24 cellular contexts compared by ENCODE assay signal in the genomic region with DNA sequence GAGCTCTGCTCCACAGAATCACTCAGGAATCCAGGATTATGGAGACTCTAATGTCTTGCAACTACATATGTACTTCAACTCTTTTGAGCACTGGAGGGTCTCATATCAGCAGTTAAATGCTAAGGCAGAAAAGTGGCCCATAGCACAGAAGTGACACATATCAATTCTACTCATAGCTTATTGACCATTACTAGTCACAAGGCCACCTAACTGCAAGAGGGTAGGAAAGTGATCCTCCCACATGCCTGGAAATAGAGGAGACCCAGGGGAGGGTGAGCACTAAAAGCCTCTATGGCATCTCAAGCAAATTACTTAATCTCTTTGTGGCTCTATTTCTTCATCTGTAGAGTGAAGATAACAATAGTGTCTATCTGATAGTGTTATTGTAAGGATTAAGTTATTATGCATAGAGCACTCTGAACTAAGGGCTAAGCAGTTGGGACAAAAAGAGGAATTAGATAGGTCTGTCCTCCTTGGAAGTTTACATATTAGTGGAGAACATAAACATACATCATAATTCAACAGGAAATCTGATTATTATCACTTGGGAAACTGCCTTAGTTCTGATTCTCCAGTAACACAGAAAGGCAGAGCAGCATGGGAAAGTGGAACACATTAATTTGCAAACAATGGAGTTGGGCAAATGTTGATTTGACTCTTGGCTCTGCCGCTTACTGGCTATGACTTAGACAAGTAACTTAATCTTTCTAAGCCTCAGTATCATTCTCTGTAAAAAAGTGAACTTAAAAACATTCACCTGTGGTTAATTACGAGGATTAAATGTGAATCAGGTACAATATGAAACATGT. TPM values are rescaled to one million over a fixed set of nuclear protein-coding genes. Genes with fewer than 3 reads are reported as not detected.
DNase-seq lines count a peak whose midpoint lies in the region; ATAC-seq, FAIRE-seq and TF ChIP-seq lines count a peak whose summit lies in the region.
"Had no signal": no experiment of that assay in that cellular context is flagged by ENCODE, and none has a peak within 500 bp of the region (broad histone marks: within the 10 kb centered on the region; RNA-seq: fewer than 3 reads in every experiment).

No MANE protein-coding gene starts in this region.

- H3K4me3 Mint-ChIP-seq in MCF 10A (ENCODE audit: unreplicated experiment) (no peak overlapping the region), Calu3 (ENCODE audit: low read depth, unreplicated experiment) (no peak overlapping the region)
- H3K4me3 Mint-ChIP-seq: activated CD8-positive, alpha-beta T cell treated with anti-CD3 and anti-CD28 coated beads for 36 hours; IgD-negative memory B cell; T-helper 1 cell treated with Interleukin-12 subunit alpha and Interleukin-12 subunit beta and Interleukin-4 antibody, amounts not matched to agents 30 μg/mL and 1 μg/mL, for 36 hours; WTC11 had no signal

- H3K9me3 Mint-ChIP-seq in MCF 10A (ENCODE audit: unreplicated experiment), result peaks cover 6% of the 10 kb centered on the region
- peaks cover 3% of the 10 kb centered on the region for H3K9me3 Mint-ChIP-seq in Calu3 (ENCODE audit: low read depth, unreplicated experiment)
- H3K9me3 Mint-ChIP-seq: activated CD8-positive, alpha-beta T cell treated with anti-CD3 and anti-CD28 coated beads for 36 hours; T-helper 1 cell treated with Interleukin-12 subunit alpha and Interleukin-12 subunit beta and Interleukin-4 antibody, amounts not matched to agents 30 μg/mL and 1 μg/mL, for 36 hours; WTC11 had no signal

- intact Hi-C loops in MCF 10A (cut with micrococcal nuclease), result no loop called here
- intact Hi-C loops in breast epithelium (cut with DNase I; ENCODE audit: low total_unique reads), result no loop called here
- intact Hi-C loops in upper lobe of right lung (cut with DNase I), result no loop called here
- intact Hi-C loops in Calu3 (cut with micrococcal nuclease; ENCODE audit: unreplicated experiment), result no loop called here

- BruUV-seq in MCF 10A (replicated peaks; lab: Mats Ljungman, UMichigan) (no TSS peak), Calu3 (replicated peaks; lab: Mats Ljungman, UMichigan) (no TSS peak)

- peak; percentile 58 for FAIRE-seq in bronchial epithelial cell (lab: Jason Lieb, UNC)
- FAIRE-seq: A204.1 had no signal

- H3K4me1 Mint-ChIP-seq in MCF 10A (ENCODE audit: insufficient read depth, unreplicated experiment), result peaks cover 14% of the 10 kb centered on the region
- H3K4me1 Mint-ChIP-seq in Calu3 (ENCODE audit: low read depth, unreplicated experiment), result peaks cover 18% of the 10 kb centered on the region
- H3K4me1 Mint-ChIP-seq: WTC11 had no signal

- H3K36me3 Mint-ChIP-seq in MCF 10A (ENCODE audit: insufficient read depth, unreplicated experiment), result no peaks in the 10 kb centered on the region
- H3K36me3 Mint-ChIP-seq in Calu3 (ENCODE audit: insufficient read depth, unreplicated experiment), result no peaks in the 10 kb centered on the region
- H3K36me3 Mint-ChIP-seq: IgD-negative memory B cell, WTC11 had no signal

- POLR2A ChIA-PET in MCF 10A (lab: Yijun Ruan, JAX), result interaction anchor here (3.4 kb wide), 1 partner anchor 26 kb away, joined by 23 read pairs; the partner anchor contains the start of gene USP47

- H3K9me3 ChIP-seq in breast epithelium, result no peaks in the 10 kb centered on the region
- H3K9me3 ChIP-seq in upper lobe of right lung, result no peaks in the 10 kb centered on the region
- H3K9me3 ChIP-seq: esophagus muscularis mucosa, neutrophil, spleen, vagina had no signal

- no peak for TF ChIP-seq CTCF in MCF 10A (IDR thresholded peaks at IDR 0.05; ENCODE audit: unreplicated experiment)
- no peak for TF ChIP-seq CTCF in breast epithelium (IDR thresholded peaks at IDR 0.05)
- TF ChIP-seq CTCF in bronchial epithelial cell (IDR thresholded peaks at IDR 0.05; ENCODE audit: insufficient read depth, low read length, severe bottlenecking), result no peak
- no peak for TF ChIP-seq CTCF in fibroblast of pulmonary artery (IDR thresholded peaks at IDR 0.05; ENCODE audit: low read length, missing control alignments)
- TF ChIP-seq CTCF in upper lobe of right lung (IDR thresholded peaks at IDR 0.05), result no peak
- no peak for TF ChIP-seq CTCF in Calu3 (IDR thresholded peaks at IDR 0.05; ENCODE audit: unreplicated experiment)

- no peaks in the 10 kb centered on the region for H3K4me1 ChIP-seq in breast epithelium
- no peaks in the 10 kb centered on the region for H3K4me1 ChIP-seq in upper lobe of right lung
- H3K4me1 ChIP-seq: BLaER1, spleen, vagina had no signal

- no peaks in the 10 kb centered on the region for H3K27me3 Mint-ChIP-seq in MCF 10A (ENCODE audit: insufficient read depth, unreplicated experiment)
- no peaks in the 10 kb centered on the region for H3K27me3 Mint-ChIP-seq in Calu3 (ENCODE audit: unreplicated experiment)

- CTCF ChIA-PET in MCF 10A (lab: Yijun Ruan, JAX), result interaction anchor here (0.8 to 2.1 kb wide), 2 partner anchors 29 to 781 kb away, joined by 3 to 6 read pairs; no protein-coding TSS in a partner anchor
- CTCF ChIA-PET in Calu3 (lab: Charles Lee), result no interaction called here

- no peak for TF ChIP-seq POLR2A in breast epithelium (IDR thresholded peaks at IDR 0.05)

- ATAC-seq in upper lobe of right lung (peak; percentile 28), HG03095 (IDR thresholded peaks at IDR 0.05; ENCODE audit: unreplicated experiment) (no peak)
- ATAC-seq: activated CD8-positive, alpha-beta T cell treated with anti-CD3 and anti-CD28 coated beads for 36 hours; WTC11 had no signal

- DNase-seq in MCF 10A (ENCODE audit: unreplicated experiment) (peak; percentile 54), breast epithelium (ENCODE audit: low spot score in 2 of 2) (no peak), bronchial epithelial cell (ENCODE audit: low read depth) (peak; percentile 71), fibroblast of pulmonary artery (ENCODE audit: low read depth) (peak; percentile 81), upper lobe of right lung (no peak), Calu3 (no peak)
- DNase-seq in activated naive CD4-positive, alpha-beta T cell treated with anti-CD3 and anti-CD28 coated beads, Interleukin-2, amount 50 U/mL, for 16 hours, result no peak
- DNase-seq: activated CD8-positive, alpha-beta T cell treated with anti-CD3 and anti-CD28 coated beads for 36 hours; activated T-cell treated with anti-CD3 and anti-CD28 coated beads, Interleukin-2, amount 50 U/mL, for 1 hour; amygdala; central memory CD4-positive, alpha-beta T cell; NCI-H187; NCI-H510A; spleen had no signal

- peak overlapping the region; percentile 65 for H3K27ac Mint-ChIP-seq in MCF 10A (ENCODE audit: low read depth, unreplicated experiment)
- no peak overlapping the region for H3K27ac Mint-ChIP-seq in Calu3 (ENCODE audit: unreplicated experiment)
- H3K27ac Mint-ChIP-seq: activated CD8-positive, alpha-beta T cell treated with anti-CD3 and anti-CD28 coated beads for 36 hours; IgD-negative memory B cell; T-helper 1 cell treated with Interleukin-12 subunit alpha and Interleukin-12 subunit beta and Interleukin-4 antibody, amounts not matched to agents 30 μg/mL and 1 μg/mL, for 36 hours; WTC11 had no signal

- H3K4me3 ChIP-seq in breast epithelium (no peak overlapping the region), bronchial epithelial cell (ENCODE audit: low read depth, low read length) (no peak overlapping the region), fibroblast of pulmonary artery (replicated peaks; ENCODE audit: low read depth, low read length) (no peak overlapping the region), upper lobe of right lung (no peak overlapping the region)
- H3K4me3 ChIP-seq: BLaER1, esophagus muscularis mucosa, spleen, vagina had no signal

- H3K36me3 ChIP-seq in breast epithelium (no peaks in the 10 kb centered on the region), bronchial epithelial cell (ENCODE audit: control insufficient read depth, insufficient read depth, low read length) (no peaks in the 10 kb centered on the region), upper lobe of right lung (no peaks in the 10 kb centered on the region)
- H3K36me3 ChIP-seq: BLaER1, esophagus muscularis mucosa, neutrophil, spleen, vagina had no signal

- H3K27ac ChIP-seq in breast epithelium (no peak overlapping the region), upper lobe of right lung (no peak overlapping the region)
- H3K27ac ChIP-seq: BLaER1, esophagus muscularis mucosa, HL-60, neutrophil, spleen, vagina had no signal

- H3K27me3 ChIP-seq in breast epithelium (no peaks in the 10 kb centered on the region), bronchial epithelial cell (ENCODE audit: control insufficient read depth, insufficient read depth, low read length) (peaks cover 1% of the 10 kb centered on the region), upper lobe of right lung (no peaks in the 10 kb centered on the region)
- H3K27me3 ChIP-seq: BLaER1, esophagus muscularis mucosa, neutrophil, spleen, vagina had no signal

RNA-seq across cellular contexts. Expression of gene USP47, which starts 25.1 kb away (rescaled TPM):
- total RNA-seq in MCF 10A (2022), result 41.6 and 46.1 TPM in 2 replicates
- total RNA-seq in breast epithelium, result 100 to 1,000 TPM in 1 of 3 donors, 10 to 100 TPM in 2; 82.9 to 118 (median 100.0) TPM
- total RNA-seq in bronchial epithelial cell, result 54.0 and 73.2 TPM in 2 replicates
- total RNA-seq in upper lobe of right lung, result 48.1 TPM
- 37.5 and 40.8 TPM in 2 replicates for total RNA-seq in Calu3 (2022)

Comparison
In these comparisons a context has a peak if more than half of its experiments do, and no peak if none do; other contexts are left out.
1. DNase-seq: peak in MCF 10A (single experiment), bronchial epithelial cell (single experiment) and fibroblast of pulmonary artery (single experiment); none in breast epithelium (0 of 2), upper lobe of right lung (single experiment), activated naive CD4-positive, alpha-beta T cell treated with anti-CD3 and anti-CD28 coated beads, Interleukin-2, amount 50 U/mL, for 16 hours (single experiment) and Calu3 (single experiment).